8 cellular contexts compared by ENCODE assay signal in the genomic region with DNA sequence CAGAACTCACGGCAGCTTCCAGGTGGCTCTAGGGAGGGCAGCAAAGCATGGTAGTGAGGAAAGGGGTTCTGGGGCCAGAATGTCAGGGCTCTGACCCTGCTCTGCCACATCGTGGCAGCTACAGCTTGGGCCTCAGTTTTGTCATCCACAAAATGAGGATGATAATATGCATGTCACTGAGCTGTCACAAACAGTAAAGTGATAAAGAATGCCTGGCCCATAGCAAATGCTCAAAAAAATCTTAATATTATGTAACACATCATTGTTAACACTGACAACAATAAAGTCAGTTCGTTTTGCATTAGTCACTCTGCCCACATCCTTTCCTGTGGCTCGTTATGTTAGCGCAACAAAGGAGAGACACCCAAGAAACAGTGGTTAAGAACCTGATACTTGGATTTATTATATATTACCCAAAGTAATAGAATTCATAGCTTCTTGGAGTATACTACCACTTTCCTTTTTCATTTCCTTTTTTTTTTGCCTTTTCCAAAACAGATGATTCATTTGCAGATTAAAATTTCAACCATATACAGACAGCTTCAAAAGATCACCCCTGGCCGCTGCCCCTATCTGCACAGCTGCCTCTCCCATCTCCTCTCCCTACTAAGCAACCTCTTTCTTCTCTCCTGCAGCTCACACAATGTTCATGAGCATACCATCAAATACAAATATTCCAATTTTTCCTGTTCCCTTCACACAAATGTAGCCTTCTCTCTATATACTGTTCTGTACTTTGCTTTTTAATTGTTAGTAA. TPM values are rescaled to one million over a fixed set of nuclear protein-coding genes. Genes with fewer than 3 reads are reported as not detected.
DNase-seq lines count a peak whose midpoint lies in the region; ATAC-seq, FAIRE-seq and TF ChIP-seq lines count a peak whose summit lies in the region.

No MANE protein-coding gene starts in this region.

- intact Hi-C loops in K562 (cut with micrococcal nuclease) = no loop called here

- FAIRE-seq in K562 (lab: Jason Lieb, UNC) = no peak

- DNase-seq in stimulated activated CD4-positive, alpha-beta T cell treated with anti-CD3 and anti-CD28 coated beads, Interleukin-1b, Interleukin-23, amount 100 ng/mL, for 48 hours = peak; percentile 32
- DNase-seq in stimulated activated CD4-positive, alpha-beta T cell treated with anti-CD3 and anti-CD28 coated beads, Interleukin-4, amount 100 ng/mL, for 1 hour = no peak
- DNase-seq in K562 (ENCODE audit: extremely low read depth in 1 of 4, low spot score in 3 of 4) = no peak
- DNase-seq in AG08396 (ENCODE audit: low spot score) = no peak
- no peak for DNase-seq in GM19238 (ENCODE audit: insufficient read length, low spot score)
- DNase-seq in GM19240 (ENCODE audit: insufficient read length, low spot score) = no peak
- no peak for DNase-seq in NCI-H146 (lab: John Stamatoyannopoulos, UW)

- H3K4me1 ChIP-seq in OCI-LY3 (ENCODE audit: low read length) (peaks cover 20% of the 10 kb centered on the region), K562 (replicated peaks in 1 of 2; ENCODE audit: control insufficient read depth in 2 of 2, insufficient read depth in 2 of 2, low read length in 2 of 2) (no peaks in the 10 kb centered on the region)

- H3K4me3 ChIP-seq in OCI-LY3 (ENCODE audit: low read length) = no peak overlapping the region
- no peak overlapping the region for H3K4me3 ChIP-seq in K562

- H3K36me3 ChIP-seq in OCI-LY3 (replicated peaks; ENCODE audit: low read depth, low read length) = no peaks in the 10 kb centered on the region
- H3K36me3 ChIP-seq in K562 (ENCODE audit: control insufficient read depth, insufficient read depth, low read length) = peaks cover 78% of the 10 kb centered on the region

- TF ChIP-seq POLR2A in K562 (conservative IDR thresholded peaks at IDR 0.05) = no peak

- no peak overlapping the region for H2AFZ ChIP-seq in OCI-LY3 (ENCODE audit: low read depth, low read length)
- no peak overlapping the region for H2AFZ ChIP-seq in K562 (ENCODE audit: low read depth, low read length)

- no peaks in the 10 kb centered on the region for H3K9me1 ChIP-seq in K562 (ENCODE audit: control insufficient read depth, insufficient read depth, low read length)

- TF ChIP-seq RAD21 in K562 (CRISPR knock-in tag; conservative IDR thresholded peaks at IDR 0.05 in 1 of 2, IDR thresholded peaks at IDR 0.05 in 1 of 2) = no peak

- H3K9me3 ChIP-seq in OCI-LY3 (ENCODE audit: insufficient read depth, low read length) = no peaks in the 10 kb centered on the region
- H3K9me3 ChIP-seq in K562 (replicated peaks; ENCODE audit: control insufficient read depth, insufficient read depth, low read depth, low read length) = no peaks in the 10 kb centered on the region

- H3K9ac ChIP-seq in OCI-LY3 (ENCODE audit: low read length) = no peak overlapping the region
- H3K9ac ChIP-seq in K562 (ENCODE audit: insufficient read depth in 1 of 2, low read depth in 2 of 2, low read length in 2 of 2) = no peak overlapping the region

- TF ChIP-seq EP300 in K562 (IDR thresholded peaks at IDR 0.05; ENCODE audit: low read length) = no peak

- no peak overlapping the region for H3K27ac ChIP-seq in OCI-LY3 (ENCODE audit: low read length)
- no peak overlapping the region for H3K27ac ChIP-seq in K562 (ENCODE audit: extremely low read depth, low read depth, low read length)

- in situ Hi-C loops in K562 (cut with MboI) = no loop called here

- ATAC-seq in K562 = no peak

- H3K4me2 ChIP-seq in OCI-LY3 (ENCODE audit: low read length) (peak overlapping the region; percentile 28), K562 (ENCODE audit: insufficient read depth, low read length) (no peak overlapping the region)

- POLR2A ChIA-PET in K562 (lab: Yijun Ruan, JAX) = no interaction called here

- CTCF ChIA-PET in K562 (lab: Yijun Ruan, JAX; ENCODE audit: low intra/inter-chr PET ratio) = no interaction called here

- WGBS in K562 (ENCODE audit: insufficient coverage, low coverage, missing lambda C conversion rate) = 70% methylated on average over 6 of the region's 6 CpGs

- H4K20me1 ChIP-seq in OCI-LY3 (ENCODE audit: insufficient read depth, low read length) = no peaks in the 10 kb centered on the region
- H4K20me1 ChIP-seq in K562 (replicated peaks; ENCODE audit: control insufficient read depth, insufficient read depth, low read length) = peaks cover 3% of the 10 kb centered on the region; the same call in 1 of the 2 replicates

- no peak for TF ChIP-seq CTCF in OCI-LY3 (IDR thresholded peaks at IDR 0.05; ENCODE audit: low read depth, low read length)
- TF ChIP-seq CTCF in K562 (IDR thresholded peaks at IDR 0.05 in 2 of 3, conservative IDR thresholded peaks at IDR 0.05 in 1 of 3; ENCODE audit: insufficient read depth in 2 of 3, low read depth in 1 of 3, low read length in 3 of 3) = no peak

- BruUV-seq in K562 (replicated peaks; lab: Mats Ljungman, UMichigan) = TSS peak; percentile 8

- H3K27me3 ChIP-seq in OCI-LY3 (ENCODE audit: low read depth, low read length) (peaks cover 32% of the 10 kb centered on the region), K562 (ENCODE audit: control insufficient read depth in 2 of 2, insufficient read depth in 2 of 2, low read length in 2 of 2) (no peaks in the 10 kb centered on the region)

- H3K79me2 ChIP-seq in OCI-LY3 (ENCODE audit: low read length) (no peaks in the 10 kb centered on the region), K562 (ENCODE audit: control insufficient read depth, insufficient read depth, low read length) (no peaks in the 10 kb centered on the region)

TF ChIP-seq in K562, 482 proteins besides CTCF, POLR2A, EP300 and RAD21:
- TF ChIP-seq CBX8 (IDR thresholded peaks at IDR 0.05; ENCODE audit: borderline replicate concordance, extremely low read depth, low read depth, low read length, poor library complexity, severe bottlenecking) (no peak), ZNF282 (CRISPR knock-in tag; IDR thresholded peaks at IDR 0.05) (no peak), CSDE1 (IDR thresholded peaks at IDR 0.05) (no peak), PHTF2 (CRISPR knock-in tag; IDR thresholded peaks at IDR 0.05) (no peak)

RNA-seq across cellular contexts. Expression of a gene that starts 45.5 kb away (rescaled TPM):
- not detected in 2 replicates for total RNA-seq in K562 (2011; cell fraction: chromatin; rRNA removed; ENCODE audit: low replicate concordance)
- total RNA-seq in K562 (2011; cell fraction: nucleolus; rRNA removed) = not detected in 2 replicates
- not detected in 2 replicates for total RNA-seq in K562 (2011; cell fraction: nucleoplasm; rRNA removed)
- total RNA-seq in K562 (2014; rRNA removed) = not detected in 2 replicates
- total RNA-seq in K562 (2014; rRNA removed; fragmentation: Illumina TruSeq; extraction: Trizol) = not detected in 2 replicates
- total RNA-seq in K562 (2015; rRNA removed; fragmentation: Illumina TruSeq; extraction: Trizol) = not detected in 2 replicates
- not detected in 2 replicates for total RNA-seq in K562 (2021)
- polyA plus RNA-seq in K562 (2011; rRNA removed) = not detected in 2 replicates
- not detected in 2 replicates for polyA plus RNA-seq in K562 (2011; cell fraction: cytosol; rRNA removed)
- not detected in 2 replicates for polyA plus RNA-seq in K562 (2011; cell fraction: nucleus; rRNA removed)
- polyA plus RNA-seq in K562 (2012) = not detected in 2 replicates
- polyA plus RNA-seq in K562 (2014; fragmentation: Illumina TruSeq; extraction: Trizol) = not detected in 2 replicates
- not detected for polyA plus RNA-seq in K562 (2014; fragmentation: Nextera tagmentation; extraction: Ambion mirVana)
- 0.18 TPM in 1 of 2 replicates, not detected in the other for polyA plus RNA-seq in K562 (2014; rRNA removed)
- not detected in 2 replicates for polyA minus RNA-seq in K562 (2011; rRNA and poly(A)+ RNA removed)
- polyA minus RNA-seq in K562 (2011; cell fraction: cytosol; rRNA and poly(A)+ RNA removed) = not detected in 2 replicates
- not detected in 2 replicates for polyA minus RNA-seq in K562 (2011; cell fraction: nucleus; rRNA and poly(A)+ RNA removed)
